Comparison of ENCODE assay signal across 17 cellular contexts in genomic region chr11:116742104-116742503, GRCh38. TPM values are rescaled to one million over a fixed set of nuclear protein-coding genes. Genes with fewer than 3 reads are reported as not detected.
A peak's percentile ranks its signal among the peaks of the same experiment; 100 is the strongest.
DNase-seq lines count a peak whose midpoint lies in the region; ATAC-seq, FAIRE-seq and TF ChIP-seq lines count a peak whose summit lies in the region.
"Had no signal": no experiment of that assay in that cellular context is flagged by ENCODE, and none has a peak within 500 bp of the region (broad histone marks: within the 10 kb centered on the region; RNA-seq: fewer than 3 reads in every experiment).

No MANE protein-coding gene starts in this region.

- H3K9me3 ChIP-seq in small intestine (ENCODE audit: control insufficient read depth, low read depth), result no peaks in the 10 kb centered on the region
- H3K9me3 ChIP-seq: gastroesophageal sphincter, left ventricle myocardium inferior, right atrium auricular region, vagina had no signal

- H3K4me3 ChIP-seq in GM23338 (no peak overlapping the region), fibroblast of mammary gland (ENCODE audit: control insufficient read depth, low read depth, low read length) (no peak overlapping the region), small intestine (ENCODE audit: low read depth in 1 of 2, low read length in 2 of 2) (no peak overlapping the region)
- H3K4me3 ChIP-seq: gastroesophageal sphincter, left ventricle myocardium inferior, right atrium auricular region, vagina had no signal

- peak in 1 of 2 experiments; percentile 19; a peak in 1 of 4 replicates for TF ChIP-seq CTCF in GM23338 (conservative IDR thresholded peaks at IDR 0.05; ENCODE audit: low read depth in 2 of 2)
- no peak for TF ChIP-seq CTCF in WTC11 (IDR thresholded peaks at IDR 0.05)
- no peak for TF ChIP-seq CTCF in fibroblast of mammary gland (conservative IDR thresholded peaks at IDR 0.05; ENCODE audit: control insufficient read depth, insufficient read depth, low read depth, low read length)
- no peak for TF ChIP-seq CTCF in osteocyte (IDR thresholded peaks at IDR 0.05)

- H3K36me3 ChIP-seq in GM23338 (ENCODE audit: insufficient read depth) (0 out of 2 replicates have a peak, but pooled peaks cover 3% of the 10 kb centered on the region), small intestine (ENCODE audit: control insufficient read depth in 2 of 2, insufficient read depth in 2 of 2, low read length in 2 of 2) (peaks cover 0 to 3% of the 10 kb centered on the region in 2 donors)
- H3K36me3 ChIP-seq: vagina had no signal

- no peaks in the 10 kb centered on the region; the same call in 1 of the 2 replicates for H3F3A ChIP-seq in GM23338 (replicated peaks; ENCODE audit: low read depth)

- H3K27me3 ChIP-seq in GM23338 (ENCODE audit: insufficient read depth) (no peaks in the 10 kb centered on the region), small intestine (ENCODE audit: control insufficient read depth in 2 of 2, insufficient read depth in 2 of 2, low read length in 2 of 2) (no peaks in the 10 kb centered on the region)
- H3K27me3 ChIP-seq: gastroesophageal sphincter, right atrium auricular region, vagina had no signal

- no peak overlapping the region for H3K4me2 ChIP-seq in GM23338
- H3K4me2 ChIP-seq: KMS-11 had no signal

- ATAC-seq in GM23338 (peak; percentile 48), WTC11 (peak; percentile 56)

- H3K27ac ChIP-seq in GM23338 (ENCODE audit: low read depth) (no peak overlapping the region), small intestine (ENCODE audit: low read depth in 1 of 2, low read length in 1 of 2) (no peak overlapping the region)
- H3K27ac ChIP-seq: gastroesophageal sphincter, KMS-11, left ventricle myocardium inferior, right atrium auricular region, vagina, VCaP had no signal

- CTCF ChIA-PET in WTC11 (lab: Charles Lee), result interaction anchor here (0.7 to 5.1 kb wide), 12 partner anchors 9 to 491 kb away, joined by 3 to 91 read pairs (median 4); partner anchors contain the start of genes APOA1, RNF214 and SIDT2

- H4K20me1 ChIP-seq in GM23338 (replicated peaks; ENCODE audit: insufficient read depth), result no peaks in the 10 kb centered on the region

- H3K36me3 Mint-ChIP-seq in GM23338 (ENCODE audit: low read depth) (peaks cover 4% of the 10 kb centered on the region), WTC11 (peaks cover 3% of the 10 kb centered on the region), osteocyte (ENCODE audit: unreplicated experiment) (peaks cover 9% of the 10 kb centered on the region)

- H3K27ac Mint-ChIP-seq in GM23338 (no peak overlapping the region; the same call in 1 of the 2 replicates), WTC11 (peak overlapping the region; percentile 86), osteocyte (ENCODE audit: unreplicated experiment) (peak overlapping the region; percentile 55)
- H3K27ac Mint-ChIP-seq: T-cell had no signal

- DNase-seq in GM23338 (ENCODE audit: low spot score) (peak; percentile 14), WTC11 (ENCODE audit: low spot score) (no peak), fibroblast of mammary gland (ENCODE audit: low read depth) (peak; percentile 28), osteocyte (ENCODE audit: extremely low spot score, unreplicated experiment) (peak; percentile 42), small intestine (no peak), hepatic stellate cell (ENCODE audit: low spot score) (no peak), NCI-H187 (lab: John Stamatoyannopoulos, UW) (no peak)
- DNase-seq: left ventricle myocardium inferior; Right ventricle myocardium superior; stimulated activated CD4-positive, alpha-beta T cell treated with anti-CD3 and anti-CD28 coated beads, Interleukin-1b, Interleukin-23, amount 100 ng/mL, for 48 hours had no signal

- POLR2A ChIA-PET in WTC11 (lab: Charles Lee), result no interaction called here

- H2AFZ ChIP-seq in GM23338, result no peak overlapping the region

- peaks cover 22% of the 10 kb centered on the region for H3K4me1 Mint-ChIP-seq in GM23338
- H3K4me1 Mint-ChIP-seq in WTC11, result peaks cover 32% of the 10 kb centered on the region
- peaks cover 27% of the 10 kb centered on the region for H3K4me1 Mint-ChIP-seq in osteocyte (ENCODE audit: unreplicated experiment)
- H3K4me1 Mint-ChIP-seq: T-cell had no signal

- H3K9me2 ChIP-seq in GM23338 (ENCODE audit: insufficient read depth), result no peaks in the 10 kb centered on the region

- FAIRE-seq in small intestine (lab: Jason Lieb, UNC), result no peak

- 89 to 94% (median 89%) methylated on average over 6 of the region's 6 CpGs for WGBS in small intestine, 3 donors

- H3K9me3 Mint-ChIP-seq in GM23338, result no peaks in the 10 kb centered on the region
- no peaks in the 10 kb centered on the region for H3K9me3 Mint-ChIP-seq in WTC11
- no peaks in the 10 kb centered on the region for H3K9me3 Mint-ChIP-seq in osteocyte (ENCODE audit: unreplicated experiment)
- H3K9me3 Mint-ChIP-seq: T-cell had no signal

- peaks cover 2% of the 10 kb centered on the region for H3K27me3 Mint-ChIP-seq in GM23338 (ENCODE audit: insufficient read depth, low read depth, poor library complexity)
- H3K27me3 Mint-ChIP-seq in WTC11 (ENCODE audit: low read depth), result no peaks in the 10 kb centered on the region
- H3K27me3 Mint-ChIP-seq in osteocyte (ENCODE audit: unreplicated experiment), result no peaks in the 10 kb centered on the region
- H3K27me3 Mint-ChIP-seq: T-cell had no signal

- H3K4me1 ChIP-seq in GM23338 (ENCODE audit: insufficient read depth) (peaks cover 7% of the 10 kb centered on the region; the same call in 1 of the 2 replicates), small intestine (ENCODE audit: control insufficient read depth in 2 of 2, insufficient read depth in 1 of 2, low read depth in 1 of 2, low read length in 1 of 2) (no peaks in the 10 kb centered on the region)
- H3K4me1 ChIP-seq: left ventricle myocardium inferior, vagina had no signal

- no peaks in the 10 kb centered on the region for H3K79me2 ChIP-seq in GM23338 (replicated peaks; ENCODE audit: insufficient read depth)

- H3K4me3 Mint-ChIP-seq in GM23338, result no peak overlapping the region
- no peak overlapping the region for H3K4me3 Mint-ChIP-seq in WTC11
- no peak overlapping the region for H3K4me3 Mint-ChIP-seq in osteocyte (ENCODE audit: unreplicated experiment)
- H3K4me3 Mint-ChIP-seq: T-cell had no signal

TF ChIP-seq in GM23338, 12 proteins besides CTCF, POLR2A, EP300 and RAD21:
- TF ChIP-seq NANOG (IDR thresholded peaks at IDR 0.05; ENCODE audit: borderline replicate concordance) (no peak), ZNF114 (CRISPR knock-in tag; IDR thresholded peaks at IDR 0.05) (no peak), ZNF331 (CRISPR knock-in tag; IDR thresholded peaks at IDR 0.05; ENCODE audit: low read depth) (no peak)

TF ChIP-seq in WTC11, 78 proteins besides CTCF, POLR2A, EP300 and RAD21 (continues in another document):
- no peak for TF ChIP-seq E2F1 (CRISPR knock-in tag; IDR thresholded peaks at IDR 0.05)
- TF ChIP-seq KAT7 (CRISPR knock-in tag; IDR thresholded peaks at IDR 0.05; ENCODE audit: borderline replicate concordance), result no peak
- no peak for TF ChIP-seq USF2 (CRISPR knock-in tag; IDR thresholded peaks at IDR 0.05)
- no peak for TF ChIP-seq ZNF232 (CRISPR knock-in tag; IDR thresholded peaks at IDR 0.05)

RNA-seq across cellular contexts. Expression of gene BUD13, which starts 30.7 kb away (rescaled TPM):
- 17.6 and 24.8 TPM in 2 replicates for total RNA-seq in GM23338 (2014; rRNA removed; shearing (Covaris generic))
- polyA plus RNA-seq in GM23338 (2016; fragmentation: Nextera tagmentation; extraction: Ambion mirVana) (13.4 and 17.0 TPM in 2 replicates), small intestine (10 to 100 TPM; 13.6 to 29.1 (median 18.4) TPM)
- total RNA-seq in WTC11 (2021) (20.7 to 24.6 TPM (median 22.4 TPM) in 3 replicates), osteocyte (13.1 and 15.2 TPM in 2 replicates)

RNA-seq across cellular contexts. Expression of gene ZPR1, which starts 45.7 kb away (rescaled TPM):
- 52.0 and 96.7 TPM in 2 replicates for total RNA-seq in GM23338 (2014; rRNA removed; shearing (Covaris generic))
- 46.8 and 55.4 TPM in 2 replicates for polyA plus RNA-seq in GM23338 (2016; fragmentation: Nextera tagmentation; extraction: Ambion mirVana)
- 55.2 to 59.6 TPM (median 56.6 TPM) in 3 replicates for total RNA-seq in WTC11 (2021)
- total RNA-seq in osteocyte, result 33.1 and 35.1 TPM in 2 replicates
- polyA plus RNA-seq in small intestine, result 10 to 100 TPM; 24.5 to 29.1 (median 27.3) TPM

RNA-seq across cellular contexts. Expression of gene APOA5, which starts 49.6 kb away (rescaled TPM):
- 0.16 and 0.35 TPM in 2 replicates for total RNA-seq in GM23338 (2014; rRNA removed; shearing (Covaris generic))
- 0.18 TPM in 1 of 2 replicates, not detected in the other for polyA plus RNA-seq in GM23338 (2016; fragmentation: Nextera tagmentation; extraction: Ambion mirVana)
- total RNA-seq in WTC11 (2021), result 0.09 to 0.32 TPM (median 0.20 TPM) in 3 replicates
- not detected in 2 replicates for total RNA-seq in osteocyte
- polyA plus RNA-seq in small intestine, result under 1 TPM in 1 of 3 donors, not detected in 2; 0.22 TPM
- total RNA-seq: cerebellum, gastroesophageal sphincter, left ventricle myocardium inferior, right atrium auricular region, Right ventricle myocardium superior, vagina had no signal

Comparison
In these comparisons a context has a peak if more than half of its experiments do, and no peak if none do; other contexts are left out.
1. DNase-seq: peak in GM23338 (single experiment), fibroblast of mammary gland (single experiment) and osteocyte (single experiment); none in WTC11 (single experiment), small intestine (single experiment), hepatic stellate cell (single experiment) and NCI-H187 (0 of 2).